In genomic region chr7:22669692-22670421, GRCh38 we compare ENCODE assay signal across 1 cellular context.
TF ChIP-seq lines count a peak whose summit lies in the region.

No MANE protein-coding gene starts in this region.

TF ChIP-seq in WTC11, 78 proteins besides CTCF, POLR2A, EP300 and RAD21 (continued from another document):
- TF ChIP-seq, protein P1, sequence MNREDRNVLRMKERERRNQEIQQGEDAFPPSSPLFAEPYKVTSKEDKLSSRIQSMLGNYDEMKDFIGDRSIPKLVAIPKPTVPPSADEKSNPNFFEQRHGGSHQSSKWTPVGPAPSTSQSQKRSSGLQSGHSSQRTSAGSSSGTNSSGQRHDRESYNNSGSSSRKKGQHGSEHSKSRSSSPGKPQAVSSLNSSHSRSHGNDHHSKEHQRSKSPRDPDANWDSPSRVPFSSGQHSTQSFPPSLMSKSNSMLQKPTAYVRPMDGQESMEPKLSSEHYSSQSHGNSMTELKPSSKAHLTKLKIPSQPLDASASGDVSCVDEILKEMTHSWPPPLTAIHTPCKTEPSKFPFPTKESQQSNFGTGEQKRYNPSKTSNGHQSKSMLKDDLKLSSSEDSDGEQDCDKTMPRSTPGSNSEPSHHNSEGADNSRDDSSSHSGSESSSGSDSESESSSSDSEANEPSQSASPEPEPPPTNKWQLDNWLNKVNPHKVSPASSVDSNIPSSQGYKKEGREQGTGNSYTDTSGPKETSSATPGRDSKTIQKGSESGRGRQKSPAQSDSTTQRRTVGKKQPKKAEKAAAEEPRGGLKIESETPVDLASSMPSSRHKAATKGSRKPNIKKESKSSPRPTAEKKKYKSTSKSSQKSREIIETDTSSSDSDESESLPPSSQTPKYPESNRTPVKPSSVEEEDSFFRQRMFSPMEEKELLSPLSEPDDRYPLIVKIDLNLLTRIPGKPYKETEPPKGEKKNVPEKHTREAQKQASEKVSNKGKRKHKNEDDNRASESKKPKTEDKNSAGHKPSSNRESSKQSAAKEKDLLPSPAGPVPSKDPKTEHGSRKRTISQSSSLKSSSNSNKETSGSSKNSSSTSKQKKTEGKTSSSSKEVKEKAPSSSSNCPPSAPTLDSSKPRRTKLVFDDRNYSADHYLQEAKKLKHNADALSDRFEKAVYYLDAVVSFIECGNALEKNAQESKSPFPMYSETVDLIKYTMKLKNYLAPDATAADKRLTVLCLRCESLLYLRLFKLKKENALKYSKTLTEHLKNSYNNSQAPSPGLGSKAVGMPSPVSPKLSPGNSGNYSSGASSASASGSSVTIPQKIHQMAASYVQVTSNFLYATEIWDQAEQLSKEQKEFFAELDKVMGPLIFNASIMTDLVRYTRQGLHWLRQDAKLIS (CRISPR knock-in tag; IDR thresholded peaks at IDR 0.05; ENCODE audit: borderline replicate concordance) = no peak
- TF ChIP-seq TP53 (CRISPR knock-in tag; IDR thresholded peaks at IDR 0.05) (no peak), ZNF263 (CRISPR knock-in tag; IDR thresholded peaks at IDR 0.05; ENCODE audit: low read depth) (no peak)
- TF ChIP-seq, protein P2, sequence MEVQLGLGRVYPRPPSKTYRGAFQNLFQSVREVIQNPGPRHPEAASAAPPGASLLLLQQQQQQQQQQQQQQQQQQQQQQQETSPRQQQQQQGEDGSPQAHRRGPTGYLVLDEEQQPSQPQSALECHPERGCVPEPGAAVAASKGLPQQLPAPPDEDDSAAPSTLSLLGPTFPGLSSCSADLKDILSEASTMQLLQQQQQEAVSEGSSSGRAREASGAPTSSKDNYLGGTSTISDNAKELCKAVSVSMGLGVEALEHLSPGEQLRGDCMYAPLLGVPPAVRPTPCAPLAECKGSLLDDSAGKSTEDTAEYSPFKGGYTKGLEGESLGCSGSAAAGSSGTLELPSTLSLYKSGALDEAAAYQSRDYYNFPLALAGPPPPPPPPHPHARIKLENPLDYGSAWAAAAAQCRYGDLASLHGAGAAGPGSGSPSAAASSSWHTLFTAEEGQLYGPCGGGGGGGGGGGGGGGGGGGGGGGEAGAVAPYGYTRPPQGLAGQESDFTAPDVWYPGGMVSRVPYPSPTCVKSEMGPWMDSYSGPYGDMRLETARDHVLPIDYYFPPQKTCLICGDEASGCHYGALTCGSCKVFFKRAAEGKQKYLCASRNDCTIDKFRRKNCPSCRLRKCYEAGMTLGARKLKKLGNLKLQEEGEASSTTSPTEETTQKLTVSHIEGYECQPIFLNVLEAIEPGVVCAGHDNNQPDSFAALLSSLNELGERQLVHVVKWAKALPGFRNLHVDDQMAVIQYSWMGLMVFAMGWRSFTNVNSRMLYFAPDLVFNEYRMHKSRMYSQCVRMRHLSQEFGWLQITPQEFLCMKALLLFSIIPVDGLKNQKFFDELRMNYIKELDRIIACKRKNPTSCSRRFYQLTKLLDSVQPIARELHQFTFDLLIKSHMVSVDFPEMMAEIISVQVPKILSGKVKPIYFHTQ (CRISPR knock-in tag; IDR thresholded peaks at IDR 0.05) = no peak
TF ChIP-seq in WTC11: peak in this region for 1.
